23 cellular contexts compared by ENCODE assay signal in the genomic region with DNA sequence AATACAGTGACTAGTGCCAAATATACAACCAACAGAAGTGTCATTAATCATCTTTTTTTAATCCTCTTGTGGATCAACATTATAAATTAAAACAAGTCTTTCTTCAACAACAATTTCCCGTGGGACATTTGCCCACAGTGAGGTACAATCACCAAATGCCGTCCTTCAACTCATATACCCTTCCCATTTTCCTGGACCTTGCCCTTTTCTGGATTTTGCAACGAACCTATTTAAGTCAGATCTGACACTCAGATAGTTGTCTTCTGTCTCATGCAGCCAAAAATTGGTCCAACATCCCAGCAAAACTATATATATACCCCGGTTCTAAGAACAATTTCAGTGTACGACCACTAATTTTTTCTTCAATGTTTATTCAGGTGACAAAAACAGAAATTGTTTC.
"Had no signal": no experiment of that assay in that cellular context is flagged by ENCODE, and none has a peak within 500 bp of the region (broad histone marks: within the 10 kb centered on the region; RNA-seq: fewer than 3 reads in every experiment).

No MANE protein-coding gene starts in this region.

- H3K4me3 ChIP-seq: K562 had no signal

- H3K9me3 Mint-ChIP-seq: IgD-negative memory B cell, T-cell had no signal

- H3K4me2 ChIP-seq: KMS-11, SK-N-SH had no signal

- ATAC-seq: K562, Panc1, T-cell had no signal

- H3K9me3 ChIP-seq: SK-N-SH had no signal

- H3K4me3 Mint-ChIP-seq: IgD-negative memory B cell, T-cell had no signal

- H3K36me3 Mint-ChIP-seq: IgD-negative memory B cell, T-cell had no signal

- H3K4me1 Mint-ChIP-seq: IgD-negative memory B cell had no signal

- DNase-seq: Kasumi-1; MM.1S; NCI-H1092 treated with DMSO at 0.1 percent for 48 hours; NCI-H1436; NCI-H187; NCI-H2029; NCI-H2171 treated with DMSO at 0.1 percent for 48 hours; NCI-H345; NCI-H510A; NCI-H524 treated with DMSO at 0.1 percent for 48 hours; NCI-H69; NCI-H774; NK-92 treated with Interleukin-12 subunit alpha and Interleukin-12 subunit beta, amount 100 ng/mL, for 24 hours; OCI-M1; SHP77; SK-N-SH; SW 1271; T-cell had no signal

- H3K9me2 ChIP-seq: SK-N-SH had no signal

- H3K27ac ChIP-seq: KMS-11, RWPE1 had no signal

- H3K27ac Mint-ChIP-seq: T-cell had no signal

- H3K27me3 Mint-ChIP-seq: IgD-negative memory B cell had no signal

- H3K9ac ChIP-seq: KMS-11, SK-N-SH had no signal
